27 cellular contexts compared by ENCODE assay signal in genomic region chr13:111512707-111513106, GRCh38.
"Had no signal": no experiment of that assay in that cellular context is flagged by ENCODE, and none has a peak within 500 bp of the region (broad histone marks: within the 10 kb centered on the region; RNA-seq: fewer than 3 reads in every experiment).

No MANE protein-coding gene starts in this region.

- H3K9me3 ChIP-seq: Peyer's patch had no signal

- H3K27ac ChIP-seq: Peyer's patch, RWPE1 had no signal

- H3K27me3 Mint-ChIP-seq: activated CD4-positive, alpha-beta memory T cell treated with anti-CD3 and anti-CD28 coated beads, Interleukin-2, amount 10 ng/mL, durations not matched to agents 7 days and 5 days; activated CD4-positive, alpha-beta T cell treated with anti-CD3 and anti-CD28 coated beads, Interleukin-2, amount 10 ng/mL, durations not matched to agents 24 days and 14 days; activated naive CD8-positive, alpha-beta T cell had no signal

- FAIRE-seq: astrocyte, K562, TTC549 had no signal

- H3K27ac Mint-ChIP-seq: activated B cell treated with CpG ODN at 0.5 μM for 24 hours; activated CD4-positive, alpha-beta memory T cell treated with anti-CD3 and anti-CD28 coated beads, Interleukin-2, amount 10 ng/mL, durations not matched to agents 7 days and 5 days; activated CD4-positive, alpha-beta T cell treated with anti-CD3 and anti-CD28 coated beads, Interleukin-2, amount 10 ng/mL, durations not matched to agents 24 days and 14 days; activated naive CD4-positive, alpha-beta T cell treated with anti-CD3 and anti-CD28 coated beads for 36 hours; activated naive CD8-positive, alpha-beta T cell; activated T-helper 17 cell treated with anti-CD3 and anti-CD28 coated beads, Interleukin-2, amount 50 U/mL, for 72 hours had no signal

- DNase-seq: activated B cell treated with CpG ODN at 0.5 μM for 24 hours; activated CD4-positive, alpha-beta memory T cell treated with anti-CD3 and anti-CD28 coated beads, Interleukin-2, amount 10 ng/mL, durations not matched to agents 7 days and 5 days; activated CD4-positive, alpha-beta T cell treated with anti-CD3 and anti-CD28 coated beads for 1 hour; activated CD4-positive, alpha-beta T cell treated with anti-CD3 and anti-CD28 coated beads, Interleukin-2, amount 10 ng/mL, durations not matched to agents 24 days and 14 days; activated gamma-delta T cell; activated naive CD4-positive, alpha-beta T cell treated with anti-CD3 and anti-CD28 coated beads for 36 hours; activated T-cell treated with anti-CD3 and anti-CD28 coated beads for 4 hours; activated T-cell treated with anti-CD3 and anti-CD28 coated beads, Interleukin-2, amount 50 U/mL, for 48 hours; amygdala; Kasumi-1; NCI-H1105 treated with DMSO at 0.1 percent for 48 hours; NCI-H1436 treated with DMSO at 0.1 percent for 48 hours; NCI-H187; NCI-H2081 treated with DMSO at 0.1 percent for 48 hours; NCI-H446; NCI-H524; Peyer's patch; SHP77 treated with DMSO at 0.1 percent for 48 hours; T-helper 2 cell; T1000 had no signal

- H3K4me3 Mint-ChIP-seq: activated B cell treated with CpG ODN at 0.5 μM for 24 hours; activated CD4-positive, alpha-beta memory T cell treated with anti-CD3 and anti-CD28 coated beads, Interleukin-2, amount 10 ng/mL, durations not matched to agents 7 days and 5 days; activated CD4-positive, alpha-beta T cell treated with anti-CD3 and anti-CD28 coated beads, Interleukin-2, amount 10 ng/mL, durations not matched to agents 24 days and 14 days; activated naive CD4-positive, alpha-beta T cell treated with anti-CD3 and anti-CD28 coated beads for 36 hours; activated naive CD8-positive, alpha-beta T cell; activated T-helper 17 cell treated with anti-CD3 and anti-CD28 coated beads, Interleukin-2, amount 50 U/mL, for 72 hours; brain had no signal

- H3K4me1 Mint-ChIP-seq: activated B cell treated with CpG ODN at 0.5 μM for 24 hours; activated CD4-positive, alpha-beta memory T cell treated with anti-CD3 and anti-CD28 coated beads, Interleukin-2, amount 10 ng/mL, durations not matched to agents 7 days and 5 days; activated CD4-positive, alpha-beta T cell treated with anti-CD3 and anti-CD28 coated beads, Interleukin-2, amount 10 ng/mL, durations not matched to agents 24 days and 14 days; activated T-helper 17 cell treated with anti-CD3 and anti-CD28 coated beads, Interleukin-2, amount 50 U/mL, for 72 hours had no signal

- H3K36me3 Mint-ChIP-seq: activated naive CD8-positive, alpha-beta T cell; brain had no signal

- H3K36me3 ChIP-seq: Peyer's patch had no signal

- H3K4me3 ChIP-seq: K562, Peyer's patch had no signal

- H3K4me1 ChIP-seq: Peyer's patch had no signal

- H3K27me3 ChIP-seq: Peyer's patch had no signal

- ATAC-seq: activated T-helper 17 cell treated with anti-CD3 and anti-CD28 coated beads, Interleukin-2, amount 50 U/mL, for 72 hours; K562 had no signal
